9 cellular contexts compared by ENCODE assay signal in genomic region chr19:6529937-6530384, GRCh38. TPM values are rescaled to one million over a fixed set of nuclear protein-coding genes. Genes with fewer than 3 reads are reported as not detected.
DNase-seq lines count a peak whose midpoint lies in the region; ATAC-seq and TF ChIP-seq lines count a peak whose summit lies in the region.
"Had no signal": no experiment of that assay in that cellular context is flagged by ENCODE, and none has a peak within 500 bp of the region (broad histone marks: within the 10 kb centered on the region; RNA-seq: fewer than 3 reads in every experiment).

No MANE protein-coding gene starts in this region.

- CTCF ChIA-PET in CD8-positive, alpha-beta T cell (lab: Charles Lee) = no interaction called here

- H3K27ac ChIP-seq in CD8-positive, alpha-beta T cell (ENCODE audit: low read depth, low read length) = no peak overlapping the region
- no peak overlapping the region for H3K27ac ChIP-seq in coronary artery

- DNase-seq in CD8-positive, alpha-beta T cell = no peak
- DNase-seq in LNCaP clone FGC (ENCODE audit: low read depth) (no peak), coronary artery (ENCODE audit: low spot score) (no peak), neural crest cell (ENCODE audit: low read depth, low spot score) (no peak), NCI-H2196 (lab: John Stamatoyannopoulos, UW; ENCODE audit: unreplicated experiment) (no peak), NCI-H446 treated with DMSO at 0.1 percent for 48 hours (lab: John Stamatoyannopoulos, UW) (no peak), inferior parietal cortex (ENCODE audit: extremely low spot score) (no peak)

- no peaks in the 10 kb centered on the region for H3K9me3 Mint-ChIP-seq in CD8-positive, alpha-beta T cell
- peaks cover 4% of the 10 kb centered on the region for H3K9me3 Mint-ChIP-seq in neural crest cell

- H3K4me3 ChIP-seq in CD8-positive, alpha-beta T cell (ENCODE audit: low read depth, low read length) = no peak overlapping the region
- H3K4me3 ChIP-seq in LNCaP clone FGC (ENCODE audit: low read depth, low read length) (peak overlapping the region; percentile 70), coronary artery (peak overlapping the region; percentile 76)

- no peaks in the 10 kb centered on the region for H3K36me3 Mint-ChIP-seq in CD8-positive, alpha-beta T cell
- H3K36me3 Mint-ChIP-seq in neural crest cell (ENCODE audit: low read depth) = peaks cover 4% of the 10 kb centered on the region

- intact Hi-C loops in CD8-positive, alpha-beta T cell (cut with DNase I, micrococcal nuclease) = loop anchor here (2.0 to 5.0 kb wide), 2 partner anchors 13 to 207 kb away; partner anchors contain the start of genes GPR108 (in 2 of the 2) and TRIP10 (in 2 of the 2)

- peaks cover 10% of the 10 kb centered on the region for H3K27me3 ChIP-seq in CD8-positive, alpha-beta T cell (ENCODE audit: insufficient read depth, low read length)

- peaks cover 28% of the 10 kb centered on the region for H3K4me1 ChIP-seq in CD8-positive, alpha-beta T cell (ENCODE audit: insufficient read depth, low read length)

- no peak for TF ChIP-seq CTCF in CD8-positive, alpha-beta T cell (IDR thresholded peaks at IDR 0.05)
- TF ChIP-seq CTCF in LNCaP clone FGC (IDR thresholded peaks at IDR 0.05; ENCODE audit: control insufficient read depth, extremely low read depth, insufficient read depth) (no peak), coronary artery (IDR thresholded peaks at IDR 0.05) (no peak), neural crest cell (conservative IDR thresholded peaks at IDR 0.05) (no peak)

- H3K36me3 ChIP-seq in CD8-positive, alpha-beta T cell (ENCODE audit: insufficient read depth, low read length) = no peaks in the 10 kb centered on the region
- H3K36me3 ChIP-seq: thyroid gland had no signal

- H3K4me3 Mint-ChIP-seq in CD8-positive, alpha-beta T cell = peak overlapping the region; percentile 88
- peak overlapping the region; percentile 84 for H3K4me3 Mint-ChIP-seq in neural crest cell

- peaks cover 22% of the 10 kb centered on the region for H3K27me3 Mint-ChIP-seq in CD8-positive, alpha-beta T cell (ENCODE audit: low read depth)
- H3K27me3 Mint-ChIP-seq in neural crest cell (ENCODE audit: low read depth) = peaks cover 58% of the 10 kb centered on the region

- no peak for ATAC-seq in CD8-positive, alpha-beta T cell
- ATAC-seq in HG03025 (IDR thresholded peaks at IDR 0.05; ENCODE audit: low FRiP score, unreplicated experiment) = no peak

- POLR2A ChIA-PET in CD8-positive, alpha-beta T cell (lab: Charles Lee) = interaction anchor here (0.9 kb wide), 1 partner anchor 22 kb away, joined by 3 read pairs; no protein-coding TSS in a partner anchor

- peaks cover 28% of the 10 kb centered on the region for H3K4me1 Mint-ChIP-seq in CD8-positive, alpha-beta T cell (ENCODE audit: low read depth)
- peaks cover 39% of the 10 kb centered on the region for H3K4me1 Mint-ChIP-seq in neural crest cell

- H3K27ac Mint-ChIP-seq in CD8-positive, alpha-beta T cell = no peak overlapping the region
- no peak overlapping the region for H3K27ac Mint-ChIP-seq in neural crest cell (ENCODE audit: unreplicated experiment)

- H3K9me3 ChIP-seq in CD8-positive, alpha-beta T cell (ENCODE audit: low read length) = no peaks in the 10 kb centered on the region
- H3K9me3 ChIP-seq: thyroid gland had no signal

RNA-seq across cellular contexts. Expression of gene TNFSF9, which starts 0.9 kb away (rescaled TPM):
- total RNA-seq in CD8-positive, alpha-beta T cell = 10 to 100 TPM; 18.3 to 19.8 TPM
- total RNA-seq in neural crest cell = 1.3 and 1.4 TPM in 2 replicates

RNA-seq across cellular contexts. Expression of gene TUBB4A, which starts 27.9 kb away (rescaled TPM):
- total RNA-seq in CD8-positive, alpha-beta T cell = 1 to 10 TPM; 1.4 to 1.6 TPM
- total RNA-seq in neural crest cell = 27.7 and 39.9 TPM in 2 replicates

RNA-seq across cellular contexts. Expression of gene DENND1C, which starts 48.4 kb away (rescaled TPM):
- total RNA-seq in CD8-positive, alpha-beta T cell = 10 to 100 TPM; 94.0 to 95.9 TPM
- not detected in 2 replicates for total RNA-seq in neural crest cell

Comparison
In these comparisons a context has a peak if more than half of its experiments do, and no peak if none do; other contexts are left out.
1. RNA of gene TUBB4A, which starts 27.9 kb away (total RNA-seq): 27.7 to 39.9 TPM in neural crest cell; 1.4 to 1.6 TPM in CD8-positive, alpha-beta T cell; every median in the first group is over 10 times any median in the second.
2. RNA of gene DENND1C, which starts 48.4 kb away (total RNA-seq): 94.0 to 95.9 TPM in CD8-positive, alpha-beta T cell; not detected in neural crest cell; every median in the first group is over 10 times any median in the second.